Comparison of ENCODE assay signal across 20 cellular contexts in the genomic region with DNA sequence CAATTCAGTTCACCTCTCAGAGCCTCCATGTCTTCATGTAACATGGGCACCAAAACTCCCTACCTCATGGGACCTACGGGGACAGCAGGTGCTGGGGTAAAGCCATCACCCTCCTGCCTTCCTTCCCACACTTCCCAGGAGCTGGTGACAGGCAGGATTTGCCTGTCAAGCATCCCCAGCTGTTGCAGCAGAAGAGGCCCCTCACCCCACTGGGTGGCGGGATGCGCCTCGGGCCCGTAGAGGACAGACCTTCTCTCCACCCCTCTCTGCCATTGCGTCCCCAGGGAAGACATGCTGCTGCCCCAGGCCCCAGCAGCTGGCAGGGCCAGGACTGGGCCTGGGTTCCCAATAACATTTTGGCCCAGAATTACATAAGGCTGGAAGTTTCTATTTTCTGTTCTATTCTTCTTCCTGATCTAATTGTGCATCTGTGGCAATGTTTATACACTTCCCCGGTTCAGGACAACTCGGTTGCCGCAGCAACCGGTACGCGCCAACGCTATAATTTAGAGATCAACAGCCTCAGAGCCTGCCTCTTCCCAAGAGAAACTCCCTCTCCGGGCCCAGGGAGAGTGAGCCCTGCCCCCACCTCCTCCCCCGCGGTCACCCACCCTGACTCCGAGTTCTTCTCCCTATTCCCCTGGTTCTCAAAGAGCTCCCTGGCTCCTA. TPM values are rescaled to one million over a fixed set of nuclear protein-coding genes. Genes with fewer than 3 reads are reported as not detected.
A peak's percentile ranks its signal among the peaks of the same experiment; 100 is the strongest.
DNase-seq lines count a peak whose midpoint lies in the region; ATAC-seq, FAIRE-seq and TF ChIP-seq lines count a peak whose summit lies in the region.
"Had no signal": no experiment of that assay in that cellular context is flagged by ENCODE, and none has a peak within 500 bp of the region (broad histone marks: within the 10 kb centered on the region; RNA-seq: fewer than 3 reads in every experiment).

No MANE protein-coding gene starts in this region.

- H3K9me3 Mint-ChIP-seq in immature natural killer cell: peaks cover 0 to 1% (median 0%) of the 10 kb centered on the region in 6 donors

- H3K9ac ChIP-seq in K562 (ENCODE audit: insufficient read depth in 1 of 2, low read depth in 2 of 2, low read length in 2 of 2): no peak overlapping the region
- peak overlapping the region in 1 of 2 donors; percentile 24 for H3K9ac ChIP-seq in colonic mucosa (ENCODE audit: low read depth in 2 of 2, low read length in 2 of 2)
- H3K9ac ChIP-seq: SK-N-SH had no signal

- CTCF ChIA-PET in K562 (lab: Yijun Ruan, JAX; ENCODE audit: low intra/inter-chr PET ratio): no interaction called here

- H3K27me3 Mint-ChIP-seq in immature natural killer cell (ENCODE audit: low read depth in 3 of 3): peaks cover 0 to 2% (median 0%) of the 10 kb centered on the region in 3 donors

- DNase-seq in COLO668 (lab: John Stamatoyannopoulos, UW; ENCODE audit: unreplicated experiment): peak; percentile 51
- peak; percentile 12 for DNase-seq in NCI-H1105 (lab: John Stamatoyannopoulos, UW)
- no peak for DNase-seq in K562 (ENCODE audit: extremely low read depth in 1 of 4, low spot score in 3 of 4)
- peak; percentile 2 for DNase-seq in midbrain (lab: John Stamatoyannopoulos, UW)
- DNase-seq in colonic mucosa: no peak
- no peak for DNase-seq in immature natural killer cell
- DNase-seq: activated CD4-positive, alpha-beta T cell treated with anti-CD3 and anti-CD28 coated beads for 48 hours; activated CD8-positive, alpha-beta memory T cell treated with anti-CD3 and anti-CD28 coated beads, Interleukin-2, amount 50 U/mL, for 48 hours; activated naive CD4-positive, alpha-beta T cell; brain microvascular endothelial cell; DND-41; effector CD4-positive, alpha-beta T cell; SK-N-SH had no signal

- H3K9me3 ChIP-seq in K562 (replicated peaks; ENCODE audit: control insufficient read depth, insufficient read depth, low read depth, low read length): no peaks in the 10 kb centered on the region
- H3K9me3 ChIP-seq in colonic mucosa: no peaks in the 10 kb centered on the region
- H3K9me3 ChIP-seq: SK-N-SH had no signal

- POLR2A ChIA-PET in K562 (lab: Yijun Ruan, JAX): no interaction called here

- no peak for TF ChIP-seq RAD21 in K562 (CRISPR knock-in tag; conservative IDR thresholded peaks at IDR 0.05 in 1 of 2, IDR thresholded peaks at IDR 0.05 in 1 of 2)

- no peaks in the 10 kb centered on the region for H3K4me1 Mint-ChIP-seq in immature natural killer cell

- no peak overlapping the region for H3K27ac ChIP-seq in K562 (ENCODE audit: extremely low read depth, low read depth, low read length)
- H3K27ac ChIP-seq in colonic mucosa: no peak overlapping the region
- H3K27ac ChIP-seq: brain microvascular endothelial cell, skin epidermis had no signal

- no peak for FAIRE-seq in K562 (lab: Jason Lieb, UNC)

- TF ChIP-seq CTCF in K562 (IDR thresholded peaks at IDR 0.05 in 2 of 3, conservative IDR thresholded peaks at IDR 0.05 in 1 of 3; ENCODE audit: insufficient read depth in 2 of 3, low read depth in 1 of 3, low read length in 3 of 3) (no peak), colonic mucosa (IDR thresholded peaks at IDR 0.05) (no peak)

- H3K4me3 Mint-ChIP-seq in immature natural killer cell: no peak overlapping the region

- no peaks in the 10 kb centered on the region for H3K79me2 ChIP-seq in K562 (ENCODE audit: control insufficient read depth, insufficient read depth, low read length)

- H3K4me1 ChIP-seq in K562 (replicated peaks in 1 of 2; ENCODE audit: control insufficient read depth in 2 of 2, insufficient read depth in 2 of 2, low read length in 2 of 2) (peaks cover 0 to 22% of the 10 kb centered on the region in 2 experiments; a peak in 2 of 5 replicates), colonic mucosa (no peaks in the 10 kb centered on the region)

- no peaks in the 10 kb centered on the region for H3K36me3 Mint-ChIP-seq in immature natural killer cell

- no peaks in the 10 kb centered on the region for H3K9me1 ChIP-seq in K562 (ENCODE audit: control insufficient read depth, insufficient read depth, low read length)

- TF ChIP-seq EP300 in K562 (IDR thresholded peaks at IDR 0.05; ENCODE audit: low read length): no peak

- H4K20me1 ChIP-seq in K562 (replicated peaks; ENCODE audit: control insufficient read depth, insufficient read depth, low read length): no peaks in the 10 kb centered on the region

- no peak for TF ChIP-seq POLR2A in K562 (conservative IDR thresholded peaks at IDR 0.05)

- in situ Hi-C loops in K562 (cut with MboI): no loop called here

- BruUV-seq in K562 (replicated peaks; lab: Mats Ljungman, UMichigan): no TSS peak

- WGBS in K562 (ENCODE audit: insufficient coverage, low coverage, missing lambda C conversion rate): 37% methylated on average over 11 of the region's 17 CpGs

- intact Hi-C loops in K562 (cut with micrococcal nuclease): no loop called here
- intact Hi-C loops in colonic mucosa (cut with DNase I): no loop called here

- H2AFZ ChIP-seq in K562 (ENCODE audit: low read depth, low read length): no peak overlapping the region

- H3K36me3 ChIP-seq in K562 (ENCODE audit: control insufficient read depth, insufficient read depth, low read length) (no peaks in the 10 kb centered on the region), colonic mucosa (no peaks in the 10 kb centered on the region)
- H3K36me3 ChIP-seq: brain microvascular endothelial cell had no signal

- no peak overlapping the region for H3K4me2 ChIP-seq in K562 (ENCODE audit: insufficient read depth, low read length)
- H3K4me2 ChIP-seq: SK-N-SH had no signal

- H3K27me3 ChIP-seq in K562 (ENCODE audit: control insufficient read depth in 2 of 2, insufficient read depth in 2 of 2, low read length in 2 of 2): no peaks in the 10 kb centered on the region; a peak in 1 of 5 replicates
- H3K27me3 ChIP-seq in colonic mucosa: no peaks in the 10 kb centered on the region
- H3K27me3 ChIP-seq: brain microvascular endothelial cell had no signal

- no peak for ATAC-seq in K562
- no peak for ATAC-seq in GM19035 (IDR thresholded peaks at IDR 0.05; ENCODE audit: unreplicated experiment)
- ATAC-seq: Panc1 had no signal

- no peak overlapping the region for H3K27ac Mint-ChIP-seq in immature natural killer cell

- no peak overlapping the region for H3K4me3 ChIP-seq in K562
- H3K4me3 ChIP-seq in colonic mucosa: no peak overlapping the region
- H3K4me3 ChIP-seq: skin epidermis had no signal

TF ChIP-seq in K562, 482 proteins besides CTCF, POLR2A, EP300 and RAD21 (continues in another document):
- TF ChIP-seq CBFB (CRISPR knock-in tag; IDR thresholded peaks at IDR 0.05): no peak
- TF ChIP-seq ZFP30 (CRISPR knock-in tag; IDR thresholded peaks at IDR 0.05; ENCODE audit: borderline replicate concordance): no peak
- TF ChIP-seq, protein P1, sequence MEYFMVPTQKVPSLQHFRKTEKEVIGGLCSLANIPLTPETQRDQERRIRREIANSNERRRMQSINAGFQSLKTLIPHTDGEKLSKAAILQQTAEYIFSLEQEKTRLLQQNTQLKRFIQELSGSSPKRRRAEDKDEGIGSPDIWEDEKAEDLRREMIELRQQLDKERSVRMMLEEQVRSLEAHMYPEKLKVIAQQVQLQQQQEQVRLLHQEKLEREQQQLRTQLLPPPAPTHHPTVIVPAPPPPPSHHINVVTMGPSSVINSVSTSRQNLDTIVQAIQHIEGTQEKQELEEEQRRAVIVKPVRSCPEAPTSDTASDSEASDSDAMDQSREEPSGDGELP (CRISPR knock-in tag; IDR thresholded peaks at IDR 0.05; ENCODE audit: borderline replicate concordance): 0 out of 2 replicates have a peak, but pooled peaks have one; percentile 12
- no peak for TF ChIP-seq ZNF79 (CRISPR knock-in tag; IDR thresholded peaks at IDR 0.05; ENCODE audit: low read depth)

RNA-seq across cellular contexts. Expression of a gene that starts 25.4 kb away (rescaled TPM):
- 0.23 TPM in 1 of 2 replicates, not detected in the other for total RNA-seq in K562 (2011; cell fraction: chromatin; rRNA removed; ENCODE audit: low replicate concordance)
- 0.26 and 0.33 TPM in 2 replicates for total RNA-seq in K562 (2011; cell fraction: nucleolus; rRNA removed)
- total RNA-seq in K562 (2011; cell fraction: nucleoplasm; rRNA removed): not detected in 2 replicates
- 0.09 and 0.41 TPM in 2 replicates for total RNA-seq in K562 (2014; rRNA removed)
- total RNA-seq in K562 (2014; rRNA removed; fragmentation: Illumina TruSeq; extraction: Trizol): not detected in 2 replicates
- total RNA-seq in K562 (2015; rRNA removed; fragmentation: Illumina TruSeq; extraction: Trizol): not detected in 2 replicates
- 0.13 and 0.55 TPM in 2 replicates for total RNA-seq in K562 (2021)
- polyA plus RNA-seq in K562 (2011; rRNA removed): 0.07 and 0.18 TPM in 2 replicates
- 0.13 and 0.24 TPM in 2 replicates for polyA plus RNA-seq in K562 (2011; cell fraction: cytosol; rRNA removed)
- polyA plus RNA-seq in K562 (2011; cell fraction: nucleus; rRNA removed): 0.10 TPM in 2 replicates
- polyA plus RNA-seq in K562 (2012): 0.07 and 0.15 TPM in 2 replicates
- polyA plus RNA-seq in K562 (2014; fragmentation: Illumina TruSeq; extraction: Trizol): 0.07 and 0.28 TPM in 2 replicates
- polyA plus RNA-seq in K562 (2014; fragmentation: Nextera tagmentation; extraction: Ambion mirVana): not detected
- 0.20 and 0.27 TPM in 2 replicates for polyA plus RNA-seq in K562 (2014; rRNA removed)
- polyA minus RNA-seq in K562 (2011; rRNA and poly(A)+ RNA removed): 0.09 TPM in 1 of 2 replicates, not detected in the other
- polyA minus RNA-seq in K562 (2011; cell fraction: cytosol; rRNA and poly(A)+ RNA removed): 0.38 TPM in 1 of 2 replicates, not detected in the other
- polyA minus RNA-seq in K562 (2011; cell fraction: nucleus; rRNA and poly(A)+ RNA removed): 0.22 TPM in 1 of 2 replicates, not detected in the other
- not detected for total RNA-seq in colonic mucosa
- not detected for polyA plus RNA-seq in immature natural killer cell
- total RNA-seq: fibroblast of lung, mucosa of gallbladder, NCI-H460 had no signal
- polyA plus RNA-seq: BJ, fibroblast of lung, SK-N-SH had no signal

RNA-seq across cellular contexts. Expression of a gene that starts 38.3 kb away (rescaled TPM):
- 28.0 and 28.7 TPM in 2 replicates for total RNA-seq in K562 (2011; cell fraction: chromatin; rRNA removed; ENCODE audit: low replicate concordance)
- 33.2 and 33.5 TPM in 2 replicates for total RNA-seq in K562 (2011; cell fraction: nucleolus; rRNA removed)
- 37.2 and 51.0 TPM in 2 replicates for total RNA-seq in K562 (2011; cell fraction: nucleoplasm; rRNA removed)
- 8.8 and 10.9 TPM in 2 replicates for total RNA-seq in K562 (2014; rRNA removed)
- total RNA-seq in K562 (2014; rRNA removed; fragmentation: Illumina TruSeq; extraction: Trizol): 9.6 and 10.8 TPM in 2 replicates
- 7.1 and 7.4 TPM in 2 replicates for total RNA-seq in K562 (2015; rRNA removed; fragmentation: Illumina TruSeq; extraction: Trizol)
- total RNA-seq in K562 (2021): 10.6 and 12.2 TPM in 2 replicates
- 44.8 and 49.1 TPM in 2 replicates for polyA plus RNA-seq in K562 (2011; rRNA removed)
- polyA plus RNA-seq in K562 (2011; cell fraction: cytosol; rRNA removed): 32.6 and 47.4 TPM in 2 replicates
- polyA plus RNA-seq in K562 (2011; cell fraction: nucleus; rRNA removed): 8.3 and 16.8 TPM in 2 replicates
- polyA plus RNA-seq in K562 (2012): 11.4 and 20.4 TPM in 2 replicates
- polyA plus RNA-seq in K562 (2014; fragmentation: Illumina TruSeq; extraction: Trizol): 18.7 and 23.6 TPM in 2 replicates
- 1 to 10 TPM; 7.6 to 8.5 TPM for polyA plus RNA-seq in K562 (2014; fragmentation: Nextera tagmentation; extraction: Ambion mirVana)
- polyA plus RNA-seq in K562 (2014; rRNA removed): 13.7 and 19.7 TPM in 2 replicates
- polyA minus RNA-seq in K562 (2011; rRNA and poly(A)+ RNA removed): 21.7 and 25.7 TPM in 2 replicates
- polyA minus RNA-seq in K562 (2011; cell fraction: cytosol; rRNA and poly(A)+ RNA removed): 8.5 and 11.5 TPM in 2 replicates
- 4.0 and 8.4 TPM in 2 replicates for polyA minus RNA-seq in K562 (2011; cell fraction: nucleus; rRNA and poly(A)+ RNA removed)
- total RNA-seq in colonic mucosa: 10 to 100 TPM; 26.7 to 29.1 TPM
- under 1 TPM in 1 of 3 donors, not detected in 2; 0.56 TPM for polyA plus RNA-seq in immature natural killer cell

Comparison
In these comparisons a context has a peak if more than half of its experiments do, and no peak if none do; other contexts are left out.
1. DNase-seq: peak in COLO668 (single experiment), NCI-H1105 (single experiment) and midbrain (single experiment); none in K562 (0 of 4), colonic mucosa (single experiment) and immature natural killer cell (0 of 3).